8 cellular contexts compared by ENCODE assay signal in genomic region chr19:49512970-49513745, GRCh38. TPM values are rescaled to one million over a fixed set of nuclear protein-coding genes. Genes with fewer than 3 reads are reported as not detected.
A peak's percentile ranks its signal among the peaks of the same experiment; 100 is the strongest.
DNase-seq lines count a peak whose midpoint lies in the region; ATAC-seq and TF ChIP-seq lines count a peak whose summit lies in the region.

No MANE protein-coding gene starts in this region.

- H3K27ac ChIP-seq in DOHH2 (ENCODE audit: low read depth, low read length) (no peak overlapping the region), heart right ventricle (peak overlapping the region; percentile 67 to 93 (median 90)), rectal smooth muscle tissue (ENCODE audit: low read depth, low read length) (peak overlapping the region; percentile 86)

- H3K9me3 Mint-ChIP-seq in activated naive CD4-positive, alpha-beta T cell treated with anti-CD3 and anti-CD28 coated beads, Interleukin-2, amount 10 ng/mL, durations not matched to agents 7 days and 5 days, result no peaks in the 10 kb centered on the region

- peaks cover 3% of the 10 kb centered on the region for H3K36me3 Mint-ChIP-seq in activated naive CD4-positive, alpha-beta T cell treated with anti-CD3 and anti-CD28 coated beads, Interleukin-2, amount 10 ng/mL, durations not matched to agents 7 days and 5 days

- DNase-seq in NCI-H1417 (lab: John Stamatoyannopoulos, UW), result peak; percentile 80 to 86 (median 83)
- peak; percentile 57 for DNase-seq in activated naive CD4-positive, alpha-beta T cell treated with anti-CD3 and anti-CD28 coated beads, Interleukin-2, amount 10 ng/mL, durations not matched to agents 7 days and 5 days
- DNase-seq in heart right ventricle, result peak; percentile 66 to 70
- no peak for DNase-seq in DMS153 (lab: John Stamatoyannopoulos, UW)

- H3K4me3 ChIP-seq in DOHH2 (ENCODE audit: low read length), result peak overlapping the region; percentile 83
- H3K4me3 ChIP-seq in heart right ventricle, result peak overlapping the region; percentile 60 to 95 (median 82)
- H3K4me3 ChIP-seq in rectal smooth muscle tissue (ENCODE audit: low read length), result peak overlapping the region; percentile 69

- TF ChIP-seq CTCF in DOHH2 (IDR thresholded peaks at IDR 0.05; ENCODE audit: low read depth, low read length, poor library complexity, severe bottlenecking) (no peak), heart right ventricle (IDR thresholded peaks at IDR 0.05) (no peak)

- WGBS in heart right ventricle, 2 donors, result 1% methylated on average over 46 to 50 of the region's 50 CpGs

- peak overlapping the region; percentile 55 for H3K27ac Mint-ChIP-seq in activated naive CD4-positive, alpha-beta T cell treated with anti-CD3 and anti-CD28 coated beads, Interleukin-2, amount 10 ng/mL, durations not matched to agents 7 days and 5 days

- H3K36me3 ChIP-seq in DOHH2 (ENCODE audit: control insufficient read depth, low read length), result no peaks in the 10 kb centered on the region
- H3K36me3 ChIP-seq in heart right ventricle, result peaks cover 0 to 22% (median 0%) of the 10 kb centered on the region in 9 donors
- H3K36me3 ChIP-seq in rectal smooth muscle tissue (ENCODE audit: control insufficient read depth, insufficient read depth, low read length), result no peaks in the 10 kb centered on the region

- no peaks in the 10 kb centered on the region for H3K79me2 ChIP-seq in DOHH2 (ENCODE audit: control insufficient read depth, low read length)

- no peaks in the 10 kb centered on the region for H4K20me1 ChIP-seq in DOHH2 (ENCODE audit: control insufficient read depth, insufficient read depth, low read depth, low read length)

- H3K4me2 ChIP-seq in DOHH2 (ENCODE audit: low read length), result peak overlapping the region; percentile 98

- H3K27me3 Mint-ChIP-seq in activated naive CD4-positive, alpha-beta T cell treated with anti-CD3 and anti-CD28 coated beads, Interleukin-2, amount 10 ng/mL, durations not matched to agents 7 days and 5 days, result peaks cover 28% of the 10 kb centered on the region

- H3K9me3 ChIP-seq in DOHH2 (ENCODE audit: control insufficient read depth, insufficient read depth, low read length), result no peaks in the 10 kb centered on the region
- H3K9me3 ChIP-seq in heart right ventricle, result no peaks in the 10 kb centered on the region

- peaks cover 33% of the 10 kb centered on the region for H3K4me1 Mint-ChIP-seq in activated naive CD4-positive, alpha-beta T cell treated with anti-CD3 and anti-CD28 coated beads, Interleukin-2, amount 10 ng/mL, durations not matched to agents 7 days and 5 days

- H3K27me3 ChIP-seq in DOHH2 (ENCODE audit: control insufficient read depth, low read length) (peaks cover 11% of the 10 kb centered on the region; the same call in 1 of the 2 replicates), heart right ventricle (no peaks in the 10 kb centered on the region), rectal smooth muscle tissue (ENCODE audit: control insufficient read depth, insufficient read depth, low read length) (no peaks in the 10 kb centered on the region)

- peaks cover 10% of the 10 kb centered on the region for H3F3A ChIP-seq in DOHH2 (ENCODE audit: control insufficient read depth, insufficient read depth)

- no peaks in the 10 kb centered on the region for H3K9me2 ChIP-seq in DOHH2 (replicated peaks; ENCODE audit: control insufficient read depth, low read length)

- peak overlapping the region; percentile 62 for H3K9ac ChIP-seq in rectal smooth muscle tissue (ENCODE audit: low read length)

- ATAC-seq in heart right ventricle, result peak; percentile 73 to 87 (median 82)
- no peak for ATAC-seq in GM18873 (IDR thresholded peaks at IDR 0.05; ENCODE audit: low FRiP score, unreplicated experiment)
- ATAC-seq in HG03565 (IDR thresholded peaks at IDR 0.05; ENCODE audit: unreplicated experiment), result no peak

- CTCF ChIA-PET in activated naive CD4-positive, alpha-beta T cell treated with anti-CD3 and anti-CD28 coated beads, Interleukin-2, amount 10 ng/mL, durations not matched to agents 7 days and 5 days (lab: Charles Lee), result interaction anchor here (0.6 to 2.0 kb wide), 4 partner anchors 8 to 66 kb away, joined by 3 to 11 read pairs (median 4); no protein-coding TSS in a partner anchor

- H3K4me3 Mint-ChIP-seq in activated naive CD4-positive, alpha-beta T cell treated with anti-CD3 and anti-CD28 coated beads, Interleukin-2, amount 10 ng/mL, durations not matched to agents 7 days and 5 days, result peak overlapping the region; percentile 75

- peaks cover 31% of the 10 kb centered on the region for H3K4me1 ChIP-seq in DOHH2 (ENCODE audit: control insufficient read depth, low read length)
- H3K4me1 ChIP-seq in heart right ventricle, result peaks cover 5 to 54% (median 35%) of the 10 kb centered on the region in 9 donors
- H3K4me1 ChIP-seq in rectal smooth muscle tissue (ENCODE audit: control insufficient read depth, insufficient read depth, low read length), result no peaks in the 10 kb centered on the region

- intact Hi-C loops in heart right ventricle (cut with DNase I), result loop anchor here in 1 of 10 donors (10.0 kb wide), 1 partner anchor 352 kb away; the partner anchor contains the start of gene PNKP

RNA-seq across cellular contexts. Expression of gene FCGRT, which starts 0.7 kb away (rescaled TPM):
- total RNA-seq in heart right ventricle, result 100 to 1,000 TPM in 2 of 10 donors, 10 to 100 TPM in 8; 49.0 to 175 (median 71.4) TPM
- polyA plus RNA-seq in heart right ventricle, result 10 to 100 TPM; 63.2 to 83.6 TPM

RNA-seq across cellular contexts. Expression of gene RCN3, which starts 14.6 kb away (rescaled TPM):
- total RNA-seq in heart right ventricle, result 10 to 100 TPM in 2 of 10 donors, 1 to 10 TPM in 8; 4.7 to 23.4 (median 6.1) TPM
- 10 to 100 TPM; 23.6 to 38.3 TPM for polyA plus RNA-seq in heart right ventricle

RNA-seq across cellular contexts. Expression of gene RPS11, which starts 16.9 kb away (rescaled TPM):
- 1,000 to 10,000 TPM in 4 of 10 donors, 100 to 1,000 TPM in 6; 739 to 1,152 (median 854) TPM for total RNA-seq in heart right ventricle
- polyA plus RNA-seq in heart right ventricle, result 1,000 to 10,000 TPM; 2,102 to 3,642 TPM

RNA-seq across cellular contexts. Expression of gene RPL13A, which starts 25.8 kb away (rescaled TPM):
- 1,000 to 10,000 TPM; 1,171 to 1,844 (median 1,328) TPM for total RNA-seq in heart right ventricle
- 1,000 to 10,000 TPM; 1,376 to 2,740 TPM for polyA plus RNA-seq in heart right ventricle

RNA-seq across cellular contexts. Expression of gene FLT3LG, which starts 39.1 kb away (rescaled TPM):
- total RNA-seq in heart right ventricle, result 10 to 100 TPM in 1 of 10 donors, 1 to 10 TPM in 9; 1.6 to 14.8 (median 3.1) TPM
- 10 to 100 TPM in 1 of 2 donors, 1 to 10 TPM in 1; 4.2 to 14.0 TPM for polyA plus RNA-seq in heart right ventricle

Comparison
In these comparisons a context has a peak if more than half of its experiments do, and no peak if none do; other contexts are left out.
1. ATAC-seq: peak in heart right ventricle (8 of 8); none in GM18873 (single experiment) and HG03565 (single experiment).
2. Peak in every context shown above with its lines, with median percentiles within 50 percentile points of each other: H3K4me3 ChIP-seq.